In genomic region chrX:24415921-24416320, GRCh38 we compare ENCODE assay signal across 3 cellular contexts. TPM values are rescaled to one million over a fixed set of nuclear protein-coding genes. Genes with fewer than 3 reads are reported as not detected.
"Had no signal": no experiment of that assay in that cellular context is flagged by ENCODE, and none has a peak within 500 bp of the region (broad histone marks: within the 10 kb centered on the region; RNA-seq: fewer than 3 reads in every experiment).

No MANE protein-coding gene starts in this region.

- DNase-seq: GDM1, GF-D8 had no signal

- H3K4me3 ChIP-seq: GM12878 had no signal

RNA-seq across cellular contexts. Expression of gene SUPT20HL1, which starts 55.5 kb away (rescaled TPM):
- polyA plus RNA-seq: GM12878 had no signal
